In the genomic region with DNA sequence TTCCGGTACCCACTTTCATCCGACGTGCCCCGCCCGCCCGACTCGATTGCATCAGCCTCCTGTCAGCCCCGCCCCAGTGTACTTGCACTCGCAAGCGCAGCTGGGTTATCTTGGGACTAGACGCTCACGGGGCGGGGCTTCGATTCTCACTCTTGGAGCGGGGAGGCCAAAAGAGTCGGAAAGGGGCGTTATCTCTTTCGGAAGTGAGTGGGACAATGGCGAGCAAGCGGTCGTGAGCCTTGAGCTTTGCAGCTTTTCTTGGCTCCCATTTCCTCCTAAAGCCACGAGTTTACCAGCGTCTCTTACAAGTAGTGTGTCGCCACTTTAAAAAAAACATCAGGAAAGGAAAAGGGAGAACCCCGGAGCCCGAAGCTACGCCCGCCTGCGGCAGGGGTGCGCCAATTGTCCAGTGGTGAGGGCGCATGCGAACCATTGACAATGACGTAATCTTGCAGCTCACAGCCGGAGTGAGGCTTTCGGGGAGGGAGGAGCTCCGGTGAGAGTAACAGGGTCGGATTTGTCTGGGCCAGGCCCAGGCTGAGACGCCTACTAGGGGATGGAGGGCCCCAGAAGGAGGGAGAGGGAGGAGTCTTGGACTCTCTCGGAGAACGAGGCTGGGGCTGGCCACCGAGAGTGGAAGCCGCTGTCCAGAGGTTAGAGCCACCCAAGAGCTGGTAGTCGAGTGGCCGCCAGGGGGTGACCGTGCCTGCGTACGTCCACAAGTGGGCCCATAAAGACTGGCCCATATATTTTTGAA, we compare ENCODE assay signal across 8 cellular contexts.
A peak's percentile ranks its signal among the peaks of the same experiment; 100 is the strongest.
DNase-seq lines count a peak whose midpoint lies in the region; ATAC-seq, FAIRE-seq and TF ChIP-seq lines count a peak whose summit lies in the region.

No MANE protein-coding gene starts in this region.

- peak; percentile 25; the same call in 1 of the 2 replicates for TF ChIP-seq POLR2A in H54 (IDR thresholded peaks at IDR 0.05; ENCODE audit: low read depth, low read length)

- H3K27ac Mint-ChIP-seq in activated T-helper 2 cell treated with anti-CD3 and anti-CD28 coated beads, Interferon-gamma antibody, Interleukin-2, Interleukin-4, amounts not matched to agents 10 μg/mL and 5 μg/mL and 100 μg/mL, durations not matched to agents 14 hours and 24 hours and 36 hours, result peak overlapping the region; percentile 99
- peak overlapping the region; percentile 98 to 100 (median 99) for H3K27ac Mint-ChIP-seq in naive thymus-derived CD8-positive, alpha-beta T cell
- peak overlapping the region; percentile 98 for H3K27ac Mint-ChIP-seq in stimulated activated naive B cell treated with anti-CD40 and anti-IgM and Interleukin-4, amounts not matched to agents 10 μg/mL and 1 μg/mL and 100 μg/mL, for 72 hours

- DNase-seq in ELF-1 (ENCODE audit: low read depth, low spot score) (peak; percentile 99), H54 (ENCODE audit: insufficient read length, low spot score) (peak; percentile 33), LNCaP clone FGC (ENCODE audit: low read depth) (peak; percentile 88), RPMI8226 (peak; percentile 97), fibroblast of mammary gland (ENCODE audit: low read depth) (peak; percentile 96)
- DNase-seq in activated T-helper 2 cell treated with anti-CD3 and anti-CD28 coated beads, Interferon-gamma antibody, Interleukin-2, Interleukin-4, amounts not matched to agents 10 μg/mL and 5 μg/mL and 100 μg/mL, durations not matched to agents 14 hours and 24 hours and 36 hours (ENCODE audit: low spot score), result peak; percentile 89
- peak; percentile 79 to 97 (median 90) for DNase-seq in naive thymus-derived CD8-positive, alpha-beta T cell
- peak; percentile 87 for DNase-seq in stimulated activated naive B cell treated with anti-CD40 and anti-IgM and Interleukin-4, amounts not matched to agents 10 μg/mL and 1 μg/mL and 100 μg/mL, for 72 hours

- peaks cover 8% of the 10 kb centered on the region for H3K4me1 Mint-ChIP-seq in activated T-helper 2 cell treated with anti-CD3 and anti-CD28 coated beads, Interferon-gamma antibody, Interleukin-2, Interleukin-4, amounts not matched to agents 10 μg/mL and 5 μg/mL and 100 μg/mL, durations not matched to agents 14 hours and 24 hours and 36 hours (ENCODE audit: low read depth)
- H3K4me1 Mint-ChIP-seq in naive thymus-derived CD8-positive, alpha-beta T cell, result peaks cover 2 to 10% (median 9%) of the 10 kb centered on the region in 4 donors
- peaks cover 0 to 2% of the 10 kb centered on the region in 2 donors for H3K4me1 Mint-ChIP-seq in stimulated activated naive B cell treated with anti-CD40 and anti-IgM and Interleukin-4, amounts not matched to agents 10 μg/mL and 1 μg/mL and 100 μg/mL, for 72 hours

- intact Hi-C loops in activated T-helper 2 cell treated with anti-CD3 and anti-CD28 coated beads, Interferon-gamma antibody, Interleukin-2, Interleukin-4, amounts not matched to agents 10 μg/mL and 5 μg/mL and 100 μg/mL, durations not matched to agents 14 hours and 24 hours and 36 hours (cut with micrococcal nuclease), result loop anchor here (1.0 to 5.0 kb wide), 7 partner anchors 109 to 957 kb away; partner anchors contain the start of genes APEX2 and GNL3L

- H3K4me3 ChIP-seq in LNCaP clone FGC (ENCODE audit: low read depth, low read length) (peak overlapping the region; percentile 47), fibroblast of mammary gland (ENCODE audit: control insufficient read depth, low read depth, low read length) (peak overlapping the region; percentile 59)

- no peak for FAIRE-seq in H54 (lab: Jason Lieb, UNC)

- peak overlapping the region; percentile 93 for H3K4me3 Mint-ChIP-seq in activated T-helper 2 cell treated with anti-CD3 and anti-CD28 coated beads, Interferon-gamma antibody, Interleukin-2, Interleukin-4, amounts not matched to agents 10 μg/mL and 5 μg/mL and 100 μg/mL, durations not matched to agents 14 hours and 24 hours and 36 hours (ENCODE audit: low read depth)
- H3K4me3 Mint-ChIP-seq in naive thymus-derived CD8-positive, alpha-beta T cell, result peak overlapping the region; percentile 89 to 98 (median 96)
- peak overlapping the region; percentile 86 to 87 for H3K4me3 Mint-ChIP-seq in stimulated activated naive B cell treated with anti-CD40 and anti-IgM and Interleukin-4, amounts not matched to agents 10 μg/mL and 1 μg/mL and 100 μg/mL, for 72 hours

- POLR2A ChIA-PET in naive thymus-derived CD8-positive, alpha-beta T cell (lab: Charles Lee), result interaction anchor here (0.6 to 2.7 kb wide), 14 partner anchors 9 to 1557 kb away, joined by 3 to 37 read pairs (median 6); partner anchors contain the start of genes APEX2, FAM120C, GNL3L and MAGED2

- peaks cover 16% of the 10 kb centered on the region for H3K9me3 Mint-ChIP-seq in activated T-helper 2 cell treated with anti-CD3 and anti-CD28 coated beads, Interferon-gamma antibody, Interleukin-2, Interleukin-4, amounts not matched to agents 10 μg/mL and 5 μg/mL and 100 μg/mL, durations not matched to agents 14 hours and 24 hours and 36 hours
- H3K9me3 Mint-ChIP-seq in naive thymus-derived CD8-positive, alpha-beta T cell, result peaks cover 0 to 13% (median 9%) of the 10 kb centered on the region in 9 donors
- H3K9me3 Mint-ChIP-seq in stimulated activated naive B cell treated with anti-CD40 and anti-IgM and Interleukin-4, amounts not matched to agents 10 μg/mL and 1 μg/mL and 100 μg/mL, for 72 hours, result peaks cover 0 to 7% of the 10 kb centered on the region in 2 donors

- H3K27me3 Mint-ChIP-seq in activated T-helper 2 cell treated with anti-CD3 and anti-CD28 coated beads, Interferon-gamma antibody, Interleukin-2, Interleukin-4, amounts not matched to agents 10 μg/mL and 5 μg/mL and 100 μg/mL, durations not matched to agents 14 hours and 24 hours and 36 hours (ENCODE audit: low read depth), result no peaks in the 10 kb centered on the region
- no peaks in the 10 kb centered on the region for H3K27me3 Mint-ChIP-seq in naive thymus-derived CD8-positive, alpha-beta T cell
- H3K27me3 Mint-ChIP-seq in stimulated activated naive B cell treated with anti-CD40 and anti-IgM and Interleukin-4, amounts not matched to agents 10 μg/mL and 1 μg/mL and 100 μg/mL, for 72 hours, result no peaks in the 10 kb centered on the region

- ATAC-seq in naive thymus-derived CD8-positive, alpha-beta T cell, result peak; percentile 89
- ATAC-seq in stimulated activated naive B cell treated with anti-CD40 and anti-IgM and Interleukin-4, amounts not matched to agents 10 μg/mL and 1 μg/mL and 100 μg/mL, for 72 hours (replicated peaks), result peak; percentile 92 to 93

- H3K36me3 Mint-ChIP-seq in activated T-helper 2 cell treated with anti-CD3 and anti-CD28 coated beads, Interferon-gamma antibody, Interleukin-2, Interleukin-4, amounts not matched to agents 10 μg/mL and 5 μg/mL and 100 μg/mL, durations not matched to agents 14 hours and 24 hours and 36 hours (ENCODE audit: low read depth), result peaks cover 9% of the 10 kb centered on the region
- H3K36me3 Mint-ChIP-seq in naive thymus-derived CD8-positive, alpha-beta T cell, result peaks cover 2 to 11% (median 10%) of the 10 kb centered on the region in 3 donors
- peaks cover 0 to 4% of the 10 kb centered on the region in 2 donors for H3K36me3 Mint-ChIP-seq in stimulated activated naive B cell treated with anti-CD40 and anti-IgM and Interleukin-4, amounts not matched to agents 10 μg/mL and 1 μg/mL and 100 μg/mL, for 72 hours

- peak; percentile 47 for TF ChIP-seq CTCF in LNCaP clone FGC (IDR thresholded peaks at IDR 0.05; ENCODE audit: control insufficient read depth, extremely low read depth, insufficient read depth)
- TF ChIP-seq CTCF in fibroblast of mammary gland (conservative IDR thresholded peaks at IDR 0.05; ENCODE audit: control insufficient read depth, insufficient read depth, low read depth, low read length), result peak; percentile 58

Comparison
In these comparisons a context has a peak if more than half of its experiments do, and no peak if none do; other contexts are left out.
1. Peak in every context shown above with its lines: DNase-seq, ATAC-seq and H3K4me3 ChIP-seq.
2. DNase-seq: peak in every context shown above with its lines; median percentile 99 in ELF-1; 97 in RPMI8226; 96 in fibroblast of mammary gland; 90 in naive thymus-derived CD8-positive, alpha-beta T cell; 89 in activated T-helper 2 cell treated with anti-CD3 and anti-CD28 coated beads, Interferon-gamma antibody, Interleukin-2, Interleukin-4, amounts not matched to agents 10 μg/mL and 5 μg/mL and 100 μg/mL, durations not matched to agents 14 hours and 24 hours and 36 hours; 88 in LNCaP clone FGC; 87 in stimulated activated naive B cell treated with anti-CD40 and anti-IgM and Interleukin-4, amounts not matched to agents 10 μg/mL and 1 μg/mL and 100 μg/mL, for 72 hours; 33 in H54.